ENCODE assay signal across 33 cellular contexts in genomic region chr10:76864913-76865312, GRCh38.
"Had no signal": no experiment of that assay in that cellular context is flagged by ENCODE, and none has a peak within 500 bp of the region (broad histone marks: within the 10 kb centered on the region; RNA-seq: fewer than 3 reads in every experiment).

No MANE protein-coding gene starts in this region.

- H3K4me3 ChIP-seq: adrenal gland, ascending aorta, body of pancreas, breast epithelium, cardiac muscle cell had no signal

- DNase-seq: activated effector memory CD4-positive, alpha-beta T cell treated with anti-CD3 and anti-CD28 coated beads, Interleukin-2, amount 50 U/mL, for 16 hours; activated effector memory CD4-positive, alpha-beta T cell treated with Interleukin-2 at 50 U/mL for 16 hours; activated gamma-delta T cell; activated gamma-delta T cell treated with Interleukin-2 at 50 U/mL for 16 hours; activated naive CD4-positive, alpha-beta T cell; activated naive CD4-positive, alpha-beta T cell treated with anti-CD3 and anti-CD28 coated beads for 36 hours; activated naive CD4-positive, alpha-beta T cell treated with anti-CD3 and anti-CD28 coated beads, Interleukin-2, amount 10 ng/mL, durations not matched to agents 7 days and 5 days; activated naive CD4-positive, alpha-beta T cell treated with anti-CD3 and anti-CD28 coated beads, Interleukin-2, amount 50 U/mL, for 16 hours; activated naive CD4-positive, alpha-beta T cell treated with Interleukin-2 at 50 U/mL for 16 hours; activated naive CD8-positive, alpha-beta T cell treated with anti-CD3 and anti-CD28 coated beads for 36 hours; activated naive CD8-positive, alpha-beta T cell treated with anti-CD3 and anti-CD28 coated beads, Interleukin-2, amount 10 ng/mL, durations not matched to agents 7 days and 5 days; activated naive CD8-positive, alpha-beta T cell treated with anti-CD3 and anti-CD28 coated beads, Interleukin-2, amount 50 U/mL, for 24 hours; activated T-cell treated with anti-CD3 and anti-CD28 coated beads, Interleukin-2, amount 50 U/mL, for 24 hours; activated T-cell treated with anti-CD3 and anti-CD28 coated beads, Interleukin-2, amount 50 U/mL, for 4 hours; activated T-cell treated with anti-CD3 and anti-CD28 coated beads, Interleukin-2, amount 50 U/mL, for 48 hours; activated T-cell treated with anti-CD3 and anti-CD28 coated beads, Interleukin-2, amount 50 U/mL, for 72 hours; adrenal gland; amniotic stem cell; amygdala; anterior cingulate cortex; aorta; body of pancreas; brain microvascular endothelial cell; caudate nucleus; central memory CD4-positive, alpha-beta T cell; cerebellar nuclear complex had no signal

- ATAC-seq: activated naive CD4-positive, alpha-beta T cell treated with anti-CD3 and anti-CD28 coated beads, Interleukin-2, amount 50 U/mL, for 72 hours; activated naive CD8-positive, alpha-beta T cell treated with anti-CD3 and anti-CD28 coated beads, Interleukin-2, amount 50 U/mL, for 24 hours; activated T-cell treated with anti-CD3 and anti-CD28 coated beads, Interleukin-2, amount 50 U/mL, for 4 hours; activated T-cell treated with anti-CD3 and anti-CD28 coated beads, Interleukin-2, amount 50 U/mL, for 72 hours; activated T-helper 17 cell treated with anti-CD3 and anti-CD28 coated beads, Interleukin-2, amount 50 U/mL, for 72 hours; body of pancreas had no signal

- H3K9me3 ChIP-seq: adrenal gland, ascending aorta, body of pancreas, breast epithelium had no signal

- H3K4me1 ChIP-seq: adrenal gland, ascending aorta, breast epithelium had no signal

- H3K36me3 ChIP-seq: adrenal gland, ascending aorta, brain microvascular endothelial cell, breast epithelium, cardiac muscle cell had no signal

- H3K27me3 ChIP-seq: adrenal gland, ascending aorta, body of pancreas, brain microvascular endothelial cell, breast epithelium, cardiac muscle cell had no signal

- H3K27ac ChIP-seq: adrenal gland, ascending aorta, body of pancreas, brain microvascular endothelial cell, breast epithelium, cardiac muscle cell had no signal

- FAIRE-seq: astrocyte, bronchial epithelial cell had no signal
